ENCODE assay signal across 18 cellular contexts in genomic region chr18:2964349-2965010, GRCh38. TPM values are rescaled to one million over a fixed set of nuclear protein-coding genes. Genes with fewer than 3 reads are reported as not detected.
DNase-seq lines count a peak whose midpoint lies in the region; ATAC-seq and TF ChIP-seq lines count a peak whose summit lies in the region.
"Had no signal": no experiment of that assay in that cellular context is flagged by ENCODE, and none has a peak within 500 bp of the region (broad histone marks: within the 10 kb centered on the region; RNA-seq: fewer than 3 reads in every experiment).

No MANE protein-coding gene starts in this region.

- no peak for DNase-seq in activated T-cell treated with anti-CD3 and anti-CD28 coated beads, Interleukin-2, amount 50 U/mL, for 4 hours
- DNase-seq in activated T-cell treated with anti-CD3 and anti-CD28 coated beads for 4 hours (no peak), T-cell (no peak), chondrocyte (ENCODE audit: low spot score) (no peak)
- DNase-seq in stimulated activated naive B cell treated with anti-CD40 and anti-IgM and Interleukin-4, amounts not matched to agents 10 μg/mL and 1 μg/mL and 100 μg/mL, for 72 hours = no peak
- DNase-seq in stimulated activated CD4-positive, alpha-beta T cell treated with anti-CD3 and anti-CD28 coated beads, Interleukin-15, amount 100 ng/mL, for 24 hours = no peak
- DNase-seq: ACHN; anterior cingulate cortex; NCI-H1092; NCI-H774; right cardiac atrium; stimulated activated CD4-positive, alpha-beta T cell treated with anti-CD3 and anti-CD28 coated beads, Interleukin-4, amount 100 ng/mL, for 4 hours; WERI-Rb-1 had no signal

- POLR2A ChIA-PET in T-cell (lab: Charles Lee) = interaction anchor here (0.6 to 0.8 kb wide), 4 partner anchors 12 to 42 kb away, joined by 3 to 6 read pairs (median 4); no protein-coding TSS in a partner anchor

- CTCF ChIA-PET in T-cell (lab: Charles Lee) = interaction anchor here (0.6 to 11.8 kb wide), 4 partner anchors 21 to 282 kb away, joined by 3 to 197 read pairs (median 5); no protein-coding TSS in a partner anchor

- peak overlapping the region; percentile 65 for H3K4me3 Mint-ChIP-seq in activated T-cell treated with anti-CD3 and anti-CD28 coated beads, Interleukin-2, amount 50 U/mL, for 4 hours
- H3K4me3 Mint-ChIP-seq in T-cell (peak overlapping the region; percentile 42 to 72 (median 64)), chondrocyte (ENCODE audit: unreplicated experiment) (no peak overlapping the region)
- no peak overlapping the region for H3K4me3 Mint-ChIP-seq in stimulated activated naive B cell treated with anti-CD40 and anti-IgM and Interleukin-4, amounts not matched to agents 10 μg/mL and 1 μg/mL and 100 μg/mL, for 72 hours
- H3K4me3 Mint-ChIP-seq: neural progenitor cell, type B pancreatic cell had no signal

- H3K9me3 Mint-ChIP-seq in activated T-cell treated with anti-CD3 and anti-CD28 coated beads, Interleukin-2, amount 50 U/mL, for 4 hours = no peaks in the 10 kb centered on the region
- no peaks in the 10 kb centered on the region for H3K9me3 Mint-ChIP-seq in T-cell
- H3K9me3 Mint-ChIP-seq in chondrocyte (ENCODE audit: low read depth) = no peaks in the 10 kb centered on the region
- peaks cover 0 to 1% of the 10 kb centered on the region in 2 donors for H3K9me3 Mint-ChIP-seq in stimulated activated naive B cell treated with anti-CD40 and anti-IgM and Interleukin-4, amounts not matched to agents 10 μg/mL and 1 μg/mL and 100 μg/mL, for 72 hours
- H3K9me3 Mint-ChIP-seq: neural progenitor cell, type B pancreatic cell had no signal

- peak overlapping the region; percentile 91 to 96 for H3K27ac Mint-ChIP-seq in T-cell
- peak overlapping the region; percentile 3 for H3K27ac Mint-ChIP-seq in chondrocyte (ENCODE audit: unreplicated experiment)
- peak overlapping the region; percentile 62 for H3K27ac Mint-ChIP-seq in stimulated activated naive B cell treated with anti-CD40 and anti-IgM and Interleukin-4, amounts not matched to agents 10 μg/mL and 1 μg/mL and 100 μg/mL, for 72 hours
- H3K27ac Mint-ChIP-seq: neural progenitor cell, type B pancreatic cell had no signal

- H3K36me3 Mint-ChIP-seq in activated T-cell treated with anti-CD3 and anti-CD28 coated beads, Interleukin-2, amount 50 U/mL, for 4 hours (ENCODE audit: insufficient read depth) = peaks cover 4% of the 10 kb centered on the region
- H3K36me3 Mint-ChIP-seq in T-cell = peaks cover 13% of the 10 kb centered on the region
- H3K36me3 Mint-ChIP-seq in chondrocyte (ENCODE audit: low read depth) = peaks cover 2% of the 10 kb centered on the region
- peaks cover 3 to 5% of the 10 kb centered on the region in 2 donors for H3K36me3 Mint-ChIP-seq in stimulated activated naive B cell treated with anti-CD40 and anti-IgM and Interleukin-4, amounts not matched to agents 10 μg/mL and 1 μg/mL and 100 μg/mL, for 72 hours

- TF ChIP-seq CTCF in chondrocyte (IDR thresholded peaks at IDR 0.05) = no peak

- ATAC-seq in activated T-cell treated with anti-CD3 and anti-CD28 coated beads, Interleukin-2, amount 50 U/mL, for 4 hours = no peak
- ATAC-seq in T-cell (replicated peaks in 1 of 4) (peak in 3 of 4 experiments; percentile 8 to 39 (median 18)), HG03378 (IDR thresholded peaks at IDR 0.05; ENCODE audit: unreplicated experiment) (no peak), HG02678 (IDR thresholded peaks at IDR 0.05; ENCODE audit: unreplicated experiment) (no peak)
- no peak for ATAC-seq in stimulated activated naive B cell treated with anti-CD40 and anti-IgM and Interleukin-4, amounts not matched to agents 10 μg/mL and 1 μg/mL and 100 μg/mL, for 72 hours (replicated peaks)
- ATAC-seq: gastroesophageal sphincter, right cardiac atrium had no signal

- no peaks in the 10 kb centered on the region for H3K27me3 Mint-ChIP-seq in activated T-cell treated with anti-CD3 and anti-CD28 coated beads, Interleukin-2, amount 50 U/mL, for 4 hours (ENCODE audit: low read depth)
- H3K27me3 Mint-ChIP-seq in T-cell (no peaks in the 10 kb centered on the region), chondrocyte (ENCODE audit: low read depth) (no peaks in the 10 kb centered on the region)
- no peaks in the 10 kb centered on the region for H3K27me3 Mint-ChIP-seq in stimulated activated naive B cell treated with anti-CD40 and anti-IgM and Interleukin-4, amounts not matched to agents 10 μg/mL and 1 μg/mL and 100 μg/mL, for 72 hours
- H3K27me3 Mint-ChIP-seq: type B pancreatic cell had no signal

- peaks cover 92% of the 10 kb centered on the region for H3K4me1 Mint-ChIP-seq in activated T-cell treated with anti-CD3 and anti-CD28 coated beads, Interleukin-2, amount 50 U/mL, for 4 hours (ENCODE audit: low read depth)
- peaks cover 90 to 93% (median 92%) of the 10 kb centered on the region in 3 donors for H3K4me1 Mint-ChIP-seq in T-cell
- H3K4me1 Mint-ChIP-seq in chondrocyte (ENCODE audit: low read depth) = peaks cover 62% of the 10 kb centered on the region
- H3K4me1 Mint-ChIP-seq in stimulated activated naive B cell treated with anti-CD40 and anti-IgM and Interleukin-4, amounts not matched to agents 10 μg/mL and 1 μg/mL and 100 μg/mL, for 72 hours = peaks cover 55 to 60% of the 10 kb centered on the region in 2 donors

RNA-seq across cellular contexts. Expression of gene LPIN2, which starts 48.5 kb away (rescaled TPM):
- 10 to 100 TPM; 55.5 to 66.6 (median 60.6) TPM for total RNA-seq in activated T-cell treated with anti-CD3 and anti-CD28 coated beads, Interleukin-2, amount 50 U/mL, for 4 hours
- 100 to 1,000 TPM in 1 of 5 donors, 10 to 100 TPM in 4; 78.9 to 107 (median 88.8) TPM for total RNA-seq in T-cell
- 30.3 to 38.7 TPM (median 38.6 TPM) in 3 replicates for total RNA-seq in chondrocyte

Comparison
In these comparisons a context has a peak if more than half of its experiments do, and no peak if none do; other contexts are left out.
1. ATAC-seq: peak in T-cell (3 of 4); none in activated T-cell treated with anti-CD3 and anti-CD28 coated beads, Interleukin-2, amount 50 U/mL, for 4 hours (0 of 2), stimulated activated naive B cell treated with anti-CD40 and anti-IgM and Interleukin-4, amounts not matched to agents 10 μg/mL and 1 μg/mL and 100 μg/mL, for 72 hours (0 of 2), HG03378 (single experiment) and HG02678 (single experiment).
2. H3K4me3 Mint-ChIP-seq: peak in activated T-cell treated with anti-CD3 and anti-CD28 coated beads, Interleukin-2, amount 50 U/mL, for 4 hours (single experiment) and T-cell (3 of 3); none in chondrocyte (single experiment) and stimulated activated naive B cell treated with anti-CD40 and anti-IgM and Interleukin-4, amounts not matched to agents 10 μg/mL and 1 μg/mL and 100 μg/mL, for 72 hours (0 of 2).
3. H3K27ac Mint-ChIP-seq: peak in every context shown above with its lines; median percentile 94 in T-cell; 62 in stimulated activated naive B cell treated with anti-CD40 and anti-IgM and Interleukin-4, amounts not matched to agents 10 μg/mL and 1 μg/mL and 100 μg/mL, for 72 hours; 3 in chondrocyte.